Comparison of ENCODE assay signal across 35 cellular contexts in the genomic region with DNA sequence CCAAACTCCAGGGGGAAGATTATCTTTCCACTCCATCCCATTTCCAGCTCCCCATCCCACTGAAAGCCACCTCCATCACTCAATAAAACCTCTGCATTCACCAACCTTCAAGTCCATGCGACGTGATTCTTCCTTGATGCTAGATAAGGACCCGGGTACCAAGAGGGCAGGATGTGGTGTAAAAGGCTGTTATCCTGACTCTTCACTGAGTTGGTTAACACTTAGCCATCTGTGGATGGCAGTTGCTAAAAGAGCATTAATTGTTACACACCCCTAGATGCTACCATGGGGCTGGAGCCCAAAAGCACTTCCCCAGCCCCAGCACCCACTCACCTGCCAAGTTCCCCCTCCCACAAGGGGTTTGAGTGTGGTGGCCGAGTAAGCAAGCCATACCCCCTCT. TPM values are rescaled to one million over a fixed set of nuclear protein-coding genes. Genes with fewer than 3 reads are reported as not detected.
"Had no signal": no experiment of that assay in that cellular context is flagged by ENCODE, and none has a peak within 500 bp of the region (broad histone marks: within the 10 kb centered on the region; RNA-seq: fewer than 3 reads in every experiment).

No MANE protein-coding gene starts in this region.

- H3K4me3 ChIP-seq: adrenal gland, ascending aorta, body of pancreas, breast epithelium, cardiac muscle cell had no signal

- H3K36me3 ChIP-seq: adrenal gland, ascending aorta, brain microvascular endothelial cell, breast epithelium, cardiac muscle cell had no signal

- DNase-seq: activated effector memory CD4-positive, alpha-beta T cell treated with anti-CD3 and anti-CD28 coated beads, Interleukin-2, amount 50 U/mL, for 16 hours; activated effector memory CD4-positive, alpha-beta T cell treated with Interleukin-2 at 50 U/mL for 16 hours; activated gamma-delta T cell; activated gamma-delta T cell treated with Interleukin-2 at 50 U/mL for 16 hours; activated naive CD4-positive, alpha-beta T cell; activated naive CD4-positive, alpha-beta T cell treated with anti-CD3 and anti-CD28 coated beads for 36 hours; activated naive CD4-positive, alpha-beta T cell treated with anti-CD3 and anti-CD28 coated beads, Interleukin-2, amount 10 ng/mL, durations not matched to agents 7 days and 5 days; activated naive CD4-positive, alpha-beta T cell treated with anti-CD3 and anti-CD28 coated beads, Interleukin-2, amount 50 U/mL, for 16 hours; activated naive CD4-positive, alpha-beta T cell treated with Interleukin-2 at 50 U/mL for 16 hours; activated naive CD8-positive, alpha-beta T cell treated with anti-CD3 and anti-CD28 coated beads for 36 hours; activated naive CD8-positive, alpha-beta T cell treated with anti-CD3 and anti-CD28 coated beads, Interleukin-2, amount 10 ng/mL, durations not matched to agents 7 days and 5 days; activated naive CD8-positive, alpha-beta T cell treated with anti-CD3 and anti-CD28 coated beads, Interleukin-2, amount 50 U/mL, for 24 hours; activated T-cell treated with anti-CD3 and anti-CD28 coated beads, Interleukin-2, amount 50 U/mL, for 24 hours; activated T-cell treated with anti-CD3 and anti-CD28 coated beads, Interleukin-2, amount 50 U/mL, for 4 hours; activated T-cell treated with anti-CD3 and anti-CD28 coated beads, Interleukin-2, amount 50 U/mL, for 48 hours; activated T-cell treated with anti-CD3 and anti-CD28 coated beads, Interleukin-2, amount 50 U/mL, for 72 hours; adrenal gland; amniotic stem cell; amygdala; anterior cingulate cortex; aorta; body of pancreas; brain microvascular endothelial cell; caudate nucleus; central memory CD4-positive, alpha-beta T cell; cerebellar nuclear complex had no signal

- FAIRE-seq: astrocyte had no signal

- ATAC-seq: activated naive CD4-positive, alpha-beta T cell treated with anti-CD3 and anti-CD28 coated beads, Interleukin-2, amount 50 U/mL, for 72 hours; activated naive CD8-positive, alpha-beta T cell treated with anti-CD3 and anti-CD28 coated beads, Interleukin-2, amount 50 U/mL, for 24 hours; activated T-cell treated with anti-CD3 and anti-CD28 coated beads, Interleukin-2, amount 50 U/mL, for 4 hours; activated T-cell treated with anti-CD3 and anti-CD28 coated beads, Interleukin-2, amount 50 U/mL, for 72 hours; activated T-helper 17 cell treated with anti-CD3 and anti-CD28 coated beads, Interleukin-2, amount 50 U/mL, for 72 hours; body of pancreas had no signal

- H3K27me3 ChIP-seq: adrenal gland, ascending aorta, body of pancreas, brain microvascular endothelial cell, breast epithelium, cardiac muscle cell had no signal

RNA-seq across cellular contexts. Expression of a gene that starts 53.4 kb away (rescaled TPM):
- total RNA-seq: activated naive CD4-positive, alpha-beta T cell treated with anti-CD3 and anti-CD28 coated beads for 36 hours; activated naive CD4-positive, alpha-beta T cell treated with anti-CD3 and anti-CD28 coated beads, Interleukin-2, amount 50 U/mL, for 72 hours; activated naive CD8-positive, alpha-beta T cell treated with anti-CD3 and anti-CD28 coated beads for 36 hours; activated naive CD8-positive, alpha-beta T cell treated with anti-CD3 and anti-CD28 coated beads, Interleukin-2, amount 10 ng/mL, durations not matched to agents 7 days and 5 days; activated T-cell treated with anti-CD3 and anti-CD28 coated beads, Interleukin-2, amount 50 U/mL, for 4 hours; activated T-cell treated with anti-CD3 and anti-CD28 coated beads, Interleukin-2, amount 50 U/mL, for 72 hours; activated T-helper 1 cell treated with anti-CD3 and anti-CD28 coated beads, Interleukin-12 subunit alpha, Interleukin-12 subunit beta, Interleukin-2, Interleukin-4 antibody, amounts not matched to agents 30 ng/mL and 10 ng/mL and 1 ng/mL, durations not matched to agents 14 hours and 24 hours and 36 hours; activated T-helper 17 cell treated with anti-CD3 and anti-CD28 coated beads, Interleukin-2, amount 50 U/mL, for 72 hours; activated T-helper 2 cell treated with anti-CD3 and anti-CD28 coated beads, Interferon-gamma antibody, Interleukin-2, Interleukin-4, amounts not matched to agents 10 μg/mL and 5 μg/mL and 100 μg/mL, durations not matched to agents 14 hours and 24 hours and 36 hours; aorta; ascending aorta; chondrocyte had no signal
